Comparison of ENCODE assay signal across 8 cellular contexts in genomic region chr15:40695469-40695910, GRCh38. TPM values are rescaled to one million over a fixed set of nuclear protein-coding genes. Genes with fewer than 3 reads are reported as not detected.
DNase-seq lines count a peak whose midpoint lies in the region; ATAC-seq and TF ChIP-seq lines count a peak whose summit lies in the region.

No MANE protein-coding gene starts in this region.

- H3K9ac ChIP-seq in skeletal muscle satellite cell (ENCODE audit: low read depth, low read length): peak overlapping the region; percentile 97

- peaks cover 23% of the 10 kb centered on the region for H3K36me3 Mint-ChIP-seq in activated T-helper 1 cell treated with anti-CD3 and anti-CD28 coated beads, Interleukin-12 subunit alpha, Interleukin-12 subunit beta, Interleukin-2, Interleukin-4 antibody, amounts not matched to agents 30 ng/mL and 10 ng/mL and 1 ng/mL, durations not matched to agents 14 hours and 24 hours and 36 hours (ENCODE audit: low read depth)

- H3K27me3 Mint-ChIP-seq in activated T-helper 1 cell treated with anti-CD3 and anti-CD28 coated beads, Interleukin-12 subunit alpha, Interleukin-12 subunit beta, Interleukin-2, Interleukin-4 antibody, amounts not matched to agents 30 ng/mL and 10 ng/mL and 1 ng/mL, durations not matched to agents 14 hours and 24 hours and 36 hours (ENCODE audit: insufficient read depth): no peaks in the 10 kb centered on the region

- H3K4me3 Mint-ChIP-seq in activated T-helper 1 cell treated with anti-CD3 and anti-CD28 coated beads, Interleukin-12 subunit alpha, Interleukin-12 subunit beta, Interleukin-2, Interleukin-4 antibody, amounts not matched to agents 30 ng/mL and 10 ng/mL and 1 ng/mL, durations not matched to agents 14 hours and 24 hours and 36 hours: peak overlapping the region; percentile 96

- peak; percentile 20 for DNase-seq in 8988T
- no peak for DNase-seq in activated T-helper 1 cell treated with anti-CD3 and anti-CD28 coated beads, Interleukin-12 subunit alpha, Interleukin-12 subunit beta, Interleukin-2, Interleukin-4 antibody, amounts not matched to agents 30 ng/mL and 10 ng/mL and 1 ng/mL, durations not matched to agents 14 hours and 24 hours and 36 hours (ENCODE audit: low spot score)
- DNase-seq in right atrium auricular region (ENCODE audit: low spot score): no peak
- DNase-seq in stimulated activated CD4-positive, alpha-beta T cell treated with anti-CD3 and anti-CD28 coated beads, Interleukin-1b, Interleukin-23, amount 100 ng/mL, for 48 hours: no peak

- H3K4me2 ChIP-seq in skeletal muscle satellite cell (ENCODE audit: low read length): peak overlapping the region; percentile 87

- TF ChIP-seq CTCF in right atrium auricular region (IDR thresholded peaks at IDR 0.05): no peak

- H3K9me3 ChIP-seq in right atrium auricular region (no peaks in the 10 kb centered on the region), skeletal muscle satellite cell (replicated peaks; ENCODE audit: low read length) (no peaks in the 10 kb centered on the region)

- no peaks in the 10 kb centered on the region for H3K9me3 Mint-ChIP-seq in activated T-helper 1 cell treated with anti-CD3 and anti-CD28 coated beads, Interleukin-12 subunit alpha, Interleukin-12 subunit beta, Interleukin-2, Interleukin-4 antibody, amounts not matched to agents 30 ng/mL and 10 ng/mL and 1 ng/mL, durations not matched to agents 14 hours and 24 hours and 36 hours

- H3K36me3 ChIP-seq in right atrium auricular region (no peaks in the 10 kb centered on the region), skeletal muscle satellite cell (ENCODE audit: insufficient read depth, low read length) (peaks cover 9% of the 10 kb centered on the region)

- peak overlapping the region; percentile 76 to 97 for H3K4me3 ChIP-seq in right atrium auricular region
- H3K4me3 ChIP-seq in skeletal muscle satellite cell (ENCODE audit: low read length): peak overlapping the region; percentile 84

- peak overlapping the region; percentile 91 for H3K27ac Mint-ChIP-seq in activated T-helper 1 cell treated with anti-CD3 and anti-CD28 coated beads, Interleukin-12 subunit alpha, Interleukin-12 subunit beta, Interleukin-2, Interleukin-4 antibody, amounts not matched to agents 30 ng/mL and 10 ng/mL and 1 ng/mL, durations not matched to agents 14 hours and 24 hours and 36 hours

- H3K27me3 ChIP-seq in right atrium auricular region (no peaks in the 10 kb centered on the region), skeletal muscle satellite cell (ENCODE audit: control insufficient read depth, insufficient read depth, low read length) (no peaks in the 10 kb centered on the region)

- H3K4me1 ChIP-seq in right atrium auricular region (peaks cover 0 to 20% of the 10 kb centered on the region in 2 donors), skeletal muscle satellite cell (ENCODE audit: control insufficient read depth, insufficient read depth, low read length) (peaks cover 5% of the 10 kb centered on the region)

- H3K27ac ChIP-seq in right atrium auricular region: peak overlapping the region in 1 of 2 donors; percentile 94

- intact Hi-C loops in activated T-helper 1 cell treated with anti-CD3 and anti-CD28 coated beads, Interleukin-12 subunit alpha, Interleukin-12 subunit beta, Interleukin-2, Interleukin-4 antibody, amounts not matched to agents 30 ng/mL and 10 ng/mL and 1 ng/mL, durations not matched to agents 14 hours and 24 hours and 36 hours (cut with micrococcal nuclease): loop anchor here (1.0 to 2.0 kb wide), 4 partner anchors 60 to 199 kb away; partner anchors contain the start of genes GCHFR, KNL1, RMDN3 and VPS18

- ATAC-seq in GM18873 (IDR thresholded peaks at IDR 0.05; ENCODE audit: low FRiP score, unreplicated experiment) (peak; percentile 8), HG03139 (IDR thresholded peaks at IDR 0.05; ENCODE audit: unreplicated experiment) (peak; percentile 32), HG03571 (IDR thresholded peaks at IDR 0.05; ENCODE audit: unreplicated experiment) (no peak)

- H3K4me1 Mint-ChIP-seq in activated T-helper 1 cell treated with anti-CD3 and anti-CD28 coated beads, Interleukin-12 subunit alpha, Interleukin-12 subunit beta, Interleukin-2, Interleukin-4 antibody, amounts not matched to agents 30 ng/mL and 10 ng/mL and 1 ng/mL, durations not matched to agents 14 hours and 24 hours and 36 hours (ENCODE audit: low read depth): peaks cover 47% of the 10 kb centered on the region

RNA-seq across cellular contexts. Expression of gene RAD51, which starts 0.5 kb away (rescaled TPM):
- total RNA-seq in activated T-helper 1 cell treated with anti-CD3 and anti-CD28 coated beads, Interleukin-12 subunit alpha, Interleukin-12 subunit beta, Interleukin-2, Interleukin-4 antibody, amounts not matched to agents 30 ng/mL and 10 ng/mL and 1 ng/mL, durations not matched to agents 14 hours and 24 hours and 36 hours: 62.0 and 62.4 TPM in 2 replicates
- under 1 TPM in 1 of 2 donors, not detected in 1; 0.30 TPM for total RNA-seq in right atrium auricular region
- 3.8 and 4.4 TPM in 2 replicates for total RNA-seq in skeletal muscle satellite cell (2012; rRNA removed)

RNA-seq across cellular contexts. Expression of gene RMDN3, which starts 59.6 kb away (rescaled TPM):
- total RNA-seq in activated T-helper 1 cell treated with anti-CD3 and anti-CD28 coated beads, Interleukin-12 subunit alpha, Interleukin-12 subunit beta, Interleukin-2, Interleukin-4 antibody, amounts not matched to agents 30 ng/mL and 10 ng/mL and 1 ng/mL, durations not matched to agents 14 hours and 24 hours and 36 hours: 39.0 and 42.2 TPM in 2 replicates
- total RNA-seq in right atrium auricular region: 10 to 100 TPM; 12.4 to 14.4 TPM
- total RNA-seq in skeletal muscle satellite cell (2012; rRNA removed): 15.0 and 19.0 TPM in 2 replicates

Comparison
In these comparisons a context has a peak if more than half of its experiments do, and no peak if none do; other contexts are left out.
1. RNA of gene RAD51, which starts 0.5 kb away (total RNA-seq): 62.0 to 62.4 TPM in activated T-helper 1 cell treated with anti-CD3 and anti-CD28 coated beads, Interleukin-12 subunit alpha, Interleukin-12 subunit beta, Interleukin-2, Interleukin-4 antibody, amounts not matched to agents 30 ng/mL and 10 ng/mL and 1 ng/mL, durations not matched to agents 14 hours and 24 hours and 36 hours; 0.30 TPM in right atrium auricular region; every median in the first group is over 10 times any median in the second.